Comparison of ENCODE assay signal across 9 cellular contexts in the genomic region with DNA sequence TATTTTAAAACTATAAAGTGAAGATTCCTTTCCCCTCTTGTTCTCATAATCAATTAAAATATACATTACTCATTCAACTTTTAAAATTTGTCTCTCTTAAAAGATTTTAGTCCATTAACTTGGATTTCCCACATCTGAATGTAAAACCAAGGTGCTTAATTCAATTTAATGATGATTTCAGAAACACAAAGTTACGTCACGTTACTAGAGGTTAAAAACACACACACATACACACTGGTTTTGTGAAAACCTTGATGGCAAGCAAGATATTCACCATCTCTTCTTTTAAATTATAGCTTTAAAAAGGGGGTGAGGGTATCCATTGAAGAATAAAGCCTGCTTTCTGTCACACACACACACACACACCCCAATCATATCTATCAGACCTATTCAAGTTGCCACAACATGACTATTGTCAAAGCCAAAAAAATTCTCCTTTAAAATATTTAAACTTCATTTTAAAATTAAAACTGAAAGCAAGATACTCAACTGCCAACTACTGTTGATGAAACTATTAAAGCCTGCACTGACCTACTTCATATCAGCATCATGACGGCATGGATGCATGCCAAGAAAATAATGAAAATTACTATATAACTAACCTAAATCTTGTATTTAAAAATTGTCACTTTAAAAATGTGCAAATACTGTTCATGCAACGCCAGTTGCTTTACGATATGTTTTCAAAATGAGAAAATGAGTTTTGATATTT. TPM values are rescaled to one million over a fixed set of nuclear protein-coding genes. Genes with fewer than 3 reads are reported as not detected.
DNase-seq lines count a peak whose midpoint lies in the region; ATAC-seq, FAIRE-seq and TF ChIP-seq lines count a peak whose summit lies in the region.
"Had no signal": no experiment of that assay in that cellular context is flagged by ENCODE, and none has a peak within 500 bp of the region (broad histone marks: within the 10 kb centered on the region; RNA-seq: fewer than 3 reads in every experiment).

No MANE protein-coding gene starts in this region.

- no peak overlapping the region for H3K27ac ChIP-seq in PC-3 (ENCODE audit: low read length)
- no peak overlapping the region for H3K27ac ChIP-seq in endothelial cell of umbilical vein (ENCODE audit: insufficient read depth, low read depth, low read length)
- no peak overlapping the region for H3K27ac ChIP-seq in sigmoid colon

- H3K79me2 ChIP-seq in PC-3 (ENCODE audit: low read length), result peaks cover 59% of the 10 kb centered on the region
- peaks cover 64% of the 10 kb centered on the region for H3K79me2 ChIP-seq in endothelial cell of umbilical vein (ENCODE audit: control insufficient read depth, insufficient read depth, low read length)

- DNase-seq in NCI-H1105 treated with DMSO at 0.1 percent for 48 hours (lab: John Stamatoyannopoulos, UW) (peak; percentile 11), NCI-H1105 (lab: John Stamatoyannopoulos, UW) (no peak), PC-3 (no peak), endothelial cell of umbilical vein (ENCODE audit: low read depth, low spot score) (peak; percentile 6), sigmoid colon (no peak), middle frontal gyrus (ENCODE audit: extremely low spot score, low spot score) (no peak), NCI-H774 (lab: John Stamatoyannopoulos, UW) (no peak)
- DNase-seq in effector CD8-positive, alpha-beta T cell (lab: John Stamatoyannopoulos, UW), result no peak
- DNase-seq: activated CD4-positive, alpha-beta T cell treated with anti-CD3 and anti-CD28 coated beads for 4 hours had no signal

- no peaks in the 10 kb centered on the region for H3K9me3 ChIP-seq in PC-3 (ENCODE audit: low read length)
- H3K9me3 ChIP-seq in endothelial cell of umbilical vein (replicated peaks; ENCODE audit: control insufficient read depth, insufficient read depth, low read length), result no peaks in the 10 kb centered on the region
- no peaks in the 10 kb centered on the region for H3K9me3 ChIP-seq in sigmoid colon

- peak overlapping the region; percentile 78 for H3K4me3 ChIP-seq in PC-3 (ENCODE audit: low read length)
- H3K4me3 ChIP-seq in endothelial cell of umbilical vein (replicated peaks in 1 of 3; ENCODE audit: insufficient read depth in 1 of 3, low read depth in 1 of 3, low read length in 3 of 3), result peak overlapping the region; percentile 9 to 82 (median 54)
- peak overlapping the region in 3 of 4 donors; percentile 92 to 99 (median 97) for H3K4me3 ChIP-seq in sigmoid colon

- CTCF ChIA-PET in PC-3 (lab: Charles Lee), result interaction anchor here (0.7 kb wide), 1 partner anchor 43 kb away, joined by 5 read pairs; no protein-coding TSS in a partner anchor
- CTCF ChIA-PET in endothelial cell of umbilical vein (lab: Charles Lee), result no interaction called here

- intact Hi-C loops in PC-3 (cut with micrococcal nuclease), result loop anchor here (5.0 kb wide), 1 partner anchor 249 kb away; the partner anchor contains the start of gene NEDD4
- intact Hi-C loops in endothelial cell of umbilical vein (cut with micrococcal nuclease), result loop anchor here (10.0 kb wide), 1 partner anchor 197 kb away; no protein-coding TSS in a partner anchor
- intact Hi-C loops in sigmoid colon (cut with DNase I), result loop anchor here (5.0 to 10.0 kb wide), 2 partner anchors 137 to 249 kb away; partner anchors contain the start of gene NEDD4

- FAIRE-seq in endothelial cell of umbilical vein (lab: Jason Lieb, UNC), result no peak

- BruUV-seq in PC-3 (replicated peaks; lab: Mats Ljungman, UMichigan) (no TSS peak), endothelial cell of umbilical vein (replicated peaks; lab: Mats Ljungman, UMichigan) (no TSS peak)

- H3K9ac ChIP-seq in PC-3 (ENCODE audit: low read length), result peak overlapping the region; percentile 34; the same call in 1 of the 2 replicates
- H3K9ac ChIP-seq in endothelial cell of umbilical vein (replicated peaks; ENCODE audit: extremely low read depth, insufficient read depth, low read length), result no peak overlapping the region

- H3K4me1 ChIP-seq in PC-3 (ENCODE audit: insufficient read depth, low read length) (peaks cover 9% of the 10 kb centered on the region; the same call in 1 of the 2 replicates), endothelial cell of umbilical vein (ENCODE audit: control insufficient read depth, extremely low read depth, insufficient read depth, low read length) (peaks cover 27% of the 10 kb centered on the region), sigmoid colon (peaks cover 0 to 58% (median 30%) of the 10 kb centered on the region in 4 donors)

- H3K36me3 ChIP-seq in PC-3 (ENCODE audit: low read depth, low read length) (peaks cover 2% of the 10 kb centered on the region; the same call in 1 of the 2 replicates), endothelial cell of umbilical vein (ENCODE audit: control insufficient read depth in 2 of 2, extremely low read depth in 1 of 2, insufficient read depth in 2 of 2, low read length in 2 of 2) (no peaks in the 10 kb centered on the region), sigmoid colon (no peaks in the 10 kb centered on the region)

- no peaks in the 10 kb centered on the region for H4K20me1 ChIP-seq in PC-3 (ENCODE audit: low read length)
- peaks cover 2% of the 10 kb centered on the region for H4K20me1 ChIP-seq in endothelial cell of umbilical vein (replicated peaks; ENCODE audit: control insufficient read depth, extremely low read depth, insufficient read depth, low read length)

- no peaks in the 10 kb centered on the region for H3F3A ChIP-seq in PC-3 (ENCODE audit: low read length, unreplicated experiment)

- H3K4me2 ChIP-seq in PC-3 (ENCODE audit: low read length) (peak overlapping the region; percentile 90), endothelial cell of umbilical vein (ENCODE audit: insufficient read depth, low read length) (peak overlapping the region; percentile 90)

- H2AFZ ChIP-seq in PC-3 (ENCODE audit: low read length) (no peak overlapping the region), endothelial cell of umbilical vein (ENCODE audit: low read depth, low read length) (no peak overlapping the region)

- H3K27me3 ChIP-seq in PC-3 (ENCODE audit: low read length) (no peaks in the 10 kb centered on the region), endothelial cell of umbilical vein (ENCODE audit: control insufficient read depth in 2 of 2, insufficient read depth in 2 of 2, low read length in 2 of 2) (no peaks in the 10 kb centered on the region), sigmoid colon (no peaks in the 10 kb centered on the region)

- no peaks in the 10 kb centered on the region for H3K9me1 ChIP-seq in endothelial cell of umbilical vein (replicated peaks; ENCODE audit: control insufficient read depth, extremely low read depth, insufficient read depth, low read length)

- POLR2A ChIA-PET in PC-3 (lab: Charles Lee; ENCODE audit: unreplicated experiment), result no interaction called here
- POLR2A ChIA-PET in endothelial cell of umbilical vein (lab: Charles Lee), result no interaction called here

- TF ChIP-seq POLR2A in endothelial cell of umbilical vein (IDR thresholded peaks at IDR 0.05; ENCODE audit: low read depth, low read length), result no peak
- TF ChIP-seq POLR2A in sigmoid colon (IDR thresholded peaks at IDR 0.05), result no peak

- dilution Hi-C loops in endothelial cell of umbilical vein (cut with MboI; ENCODE audit: extremely low pct_ligation_motif_present, low sequenced_read_pairs), result no loop called here

- 44 to 45% methylated on average over 5 of the region's 5 CpGs for WGBS in sigmoid colon, 2 donors

- H3K9me2 ChIP-seq in PC-3 (replicated peaks; ENCODE audit: low read length), result no peaks in the 10 kb centered on the region

- TF ChIP-seq CTCF in PC-3 (conservative IDR thresholded peaks at IDR 0.05; ENCODE audit: low read depth, low read length), result no peak
- TF ChIP-seq CTCF in endothelial cell of umbilical vein (IDR thresholded peaks at IDR 0.05; ENCODE audit: extremely low read depth in 1 of 2, insufficient read depth in 1 of 2, low read depth in 1 of 2, low read length in 2 of 2), result no peak
- TF ChIP-seq CTCF in sigmoid colon (IDR thresholded peaks at IDR 0.05), result no peak

- TF ChIP-seq EP300 in sigmoid colon (IDR thresholded peaks at IDR 0.05), result no peak

- ATAC-seq in PC-3, result no peak

TF ChIP-seq in endothelial cell of umbilical vein, 7 proteins besides CTCF, POLR2A, EP300 and RAD21:
- TF ChIP-seq JUN (IDR thresholded peaks at IDR 0.05; ENCODE audit: borderline replicate concordance, insufficient read depth, insufficient read length, low read depth) (no peak), POLR2AphosphoS5 (IDR thresholded peaks at IDR 0.05; ENCODE audit: insufficient read depth, low read depth, low read length) (no peak), MAX (IDR thresholded peaks at IDR 0.05; ENCODE audit: insufficient read depth, insufficient read length) (no peak), MYC (IDR thresholded peaks at IDR 0.05; ENCODE audit: low read depth, low read length) (no peak), EZH2 (IDR thresholded peaks at IDR 0.05; ENCODE audit: borderline replicate concordance, low read depth, low read length, severe bottlenecking) (no peak), GATA2 (IDR thresholded peaks at IDR 0.05; ENCODE audit: insufficient read depth, insufficient read length, low read depth, low read length) (no peak), FOS (IDR thresholded peaks at IDR 0.05; ENCODE audit: borderline replicate concordance, insufficient read depth, low read length) (no peak)

RNA-seq across cellular contexts. Expression of gene RFX7, which starts 2.1 kb away (rescaled TPM):
- 2.8 and 4.7 TPM in 2 replicates for total RNA-seq in PC-3 (2014; rRNA removed)
- total RNA-seq in endothelial cell of umbilical vein, result 23.0 and 25.9 TPM in 2 replicates
- polyA plus RNA-seq in endothelial cell of umbilical vein, result 5.7 and 6.3 TPM in 2 replicates
- polyA plus RNA-seq in endothelial cell of umbilical vein (2011; cell fraction: cytosol; rRNA removed), result 5.5 and 5.6 TPM in 2 replicates
- 18.8 and 22.1 TPM in 2 replicates for polyA plus RNA-seq in endothelial cell of umbilical vein (2011; cell fraction: nucleus; rRNA removed)
- 11.3 and 13.2 TPM in 2 replicates for polyA plus RNA-seq in endothelial cell of umbilical vein (2012)
- polyA minus RNA-seq in endothelial cell of umbilical vein, result 30.7 and 32.7 TPM in 2 replicates
- polyA minus RNA-seq in endothelial cell of umbilical vein (2011; cell fraction: cytosol; rRNA and poly(A)+ RNA removed), result 10.5 TPM
- 21.7 and 34.6 TPM in 2 replicates for polyA minus RNA-seq in endothelial cell of umbilical vein (2011; cell fraction: nucleus; rRNA and poly(A)+ RNA removed)
- total RNA-seq in sigmoid colon, result 1 to 10 TPM; 6.7 to 9.1 (median 7.8) TPM
- polyA plus RNA-seq in sigmoid colon, result 1 to 10 TPM in 1 of 3 donors, under 1 TPM in 2; 0.60 to 3.9 (median 0.92) TPM

Comparison
In these comparisons a context has a peak if more than half of its experiments do, and no peak if none do; other contexts are left out.
1. DNase-seq: peak in NCI-H1105 treated with DMSO at 0.1 percent for 48 hours (single experiment) and endothelial cell of umbilical vein (single experiment); none in NCI-H1105 (single experiment), PC-3 (single experiment), sigmoid colon (single experiment), effector CD8-positive, alpha-beta T cell (single experiment), middle frontal gyrus (single experiment) and NCI-H774 (single experiment).
2. Peak in every context shown above with its lines, with median percentiles within 50 percentile points of each other: H3K4me3 ChIP-seq.